31 cellular contexts compared by ENCODE assay signal in genomic region chr10:21530168-21530567, GRCh38. TPM values are rescaled to one million over a fixed set of nuclear protein-coding genes. Genes with fewer than 3 reads are reported as not detected.
DNase-seq lines count a peak whose midpoint lies in the region; ATAC-seq, FAIRE-seq and TF ChIP-seq lines count a peak whose summit lies in the region.
"Had no signal": no experiment of that assay in that cellular context is flagged by ENCODE, and none has a peak within 500 bp of the region (broad histone marks: within the 10 kb centered on the region; RNA-seq: fewer than 3 reads in every experiment).

No MANE protein-coding gene starts in this region.

- no peak for ATAC-seq in heart right ventricle
- ATAC-seq: CD8-positive, alpha-beta T cell; stimulated activated naive CD8-positive, alpha-beta T cell treated with anti-CD3 and anti-CD28 coated beads, Interleukin-15, amount 100 ng/mL, for 72 hours had no signal

- no peaks in the 10 kb centered on the region for H3K36me3 Mint-ChIP-seq in nephron (ENCODE audit: low read depth)
- H3K36me3 Mint-ChIP-seq: activated naive CD8-positive, alpha-beta T cell treated with anti-CD3 and anti-CD28 coated beads for 36 hours; mesothelial cell of epicardium had no signal

- intact Hi-C loops in left ventricle myocardium inferior (cut with micrococcal nuclease) = no loop called here
- intact Hi-C loops in heart right ventricle (cut with DNase I) = loop anchor here in 6 of 10 donors (5.0 to 10.0 kb wide), 3 partner anchors 33 to 725 kb away; no protein-coding TSS in a partner anchor

- H3K4me1 Mint-ChIP-seq in nephron = peaks cover 37% of the 10 kb centered on the region

- H3K9ac ChIP-seq in stomach smooth muscle (ENCODE audit: low read length in 2 of 2) = no peak overlapping the region

- H3K9me3 Mint-ChIP-seq in nephron = no peaks in the 10 kb centered on the region
- H3K9me3 Mint-ChIP-seq: activated CD4-positive, alpha-beta T cell treated with anti-CD3 and anti-CD28 coated beads, Interleukin-2, amount 10 ng/mL, durations not matched to agents 24 days and 14 days; activated naive CD8-positive, alpha-beta T cell treated with anti-CD3 and anti-CD28 coated beads for 36 hours; activated T-cell treated with anti-CD3 and anti-CD28 coated beads, Interleukin-2, amount 50 U/mL, for 24 hours; CD8-positive, alpha-beta T cell; mesothelial cell of epicardium; stimulated activated naive CD8-positive, alpha-beta T cell treated with anti-CD3 and anti-CD28 coated beads, Interleukin-15, amount 100 ng/mL, for 72 hours had no signal

- DNase-seq in left ventricle myocardium inferior (no peak), heart right ventricle (no peak), NCI-H2029 (lab: John Stamatoyannopoulos, UW) (no peak), activated gamma-delta T cell treated with Interleukin-2 at 50 U/mL for 16 hours (no peak), GDM1 (lab: John Stamatoyannopoulos, UW) (no peak)
- DNase-seq: ACHN; activated CD4-positive, alpha-beta T cell treated with anti-CD3 and anti-CD28 coated beads, Interleukin-2, amount 10 ng/mL, durations not matched to agents 24 days and 14 days; activated effector memory CD4-positive, alpha-beta T cell treated with anti-CD3 and anti-CD28 coated beads, Interleukin-2, amount 50 U/mL, for 16 hours; activated naive CD8-positive, alpha-beta T cell treated with anti-CD3 and anti-CD28 coated beads for 36 hours; activated T-cell treated with anti-CD3 and anti-CD28 coated beads, Interleukin-2, amount 50 U/mL, for 24 hours; anterior cingulate cortex; BE2C; CD8-positive, alpha-beta T cell; effector CD8-positive, alpha-beta T cell; kidney; naive B cell; NCI-H1436 treated with DMSO at 0.1 percent for 48 hours; NCI-H226; nucleus accumbens; Peyer's patch; SIG-M5; spleen; stimulated activated CD4-positive, alpha-beta T cell treated with anti-CD3 and anti-CD28 coated beads, Interleukin-2, amount 100 ng/mL, for 48 hours; stimulated activated naive CD8-positive, alpha-beta T cell treated with anti-CD3 and anti-CD28 coated beads, Interleukin-15, amount 100 ng/mL, for 72 hours; tibial artery had no signal

- H3K36me3 ChIP-seq in left ventricle myocardium inferior (no peaks in the 10 kb centered on the region), heart right ventricle (no peaks in the 10 kb centered on the region), stomach smooth muscle (ENCODE audit: control insufficient read depth in 2 of 2, insufficient read depth in 2 of 2, low read length in 2 of 2) (no peaks in the 10 kb centered on the region)
- H3K36me3 ChIP-seq: BE2C, Peyer's patch, spleen, tibial artery had no signal

- peaks cover 15% of the 10 kb centered on the region for H3K27me3 Mint-ChIP-seq in nephron (ENCODE audit: low read depth)

- peaks cover 42% of the 10 kb centered on the region for H3K4me1 ChIP-seq in left ventricle myocardium inferior
- peaks cover 0 to 36% (median 15%) of the 10 kb centered on the region in 9 donors for H3K4me1 ChIP-seq in heart right ventricle
- peaks cover 8% of the 10 kb centered on the region for H3K4me1 ChIP-seq in stomach smooth muscle (ENCODE audit: control insufficient read depth, insufficient read depth, low read length)
- H3K4me1 ChIP-seq: BE2C had no signal

- 98 to 99% methylated on average over 1 of the region's 1 CpG for WGBS in heart right ventricle, 2 donors

- H3K27ac Mint-ChIP-seq in nephron = peak overlapping the region in 2 of 3 experiments; percentile 29 to 53
- H3K27ac Mint-ChIP-seq: activated CD4-positive, alpha-beta T cell treated with anti-CD3 and anti-CD28 coated beads, Interleukin-2, amount 10 ng/mL, durations not matched to agents 24 days and 14 days; activated naive CD8-positive, alpha-beta T cell treated with anti-CD3 and anti-CD28 coated beads for 36 hours; activated T-cell treated with anti-CD3 and anti-CD28 coated beads, Interleukin-2, amount 50 U/mL, for 24 hours; CD8-positive, alpha-beta T cell; stimulated activated naive CD8-positive, alpha-beta T cell treated with anti-CD3 and anti-CD28 coated beads, Interleukin-15, amount 100 ng/mL, for 72 hours had no signal

- no peaks in the 10 kb centered on the region for H3K9me3 ChIP-seq in left ventricle myocardium inferior (replicated peaks)
- H3K9me3 ChIP-seq in heart right ventricle = no peaks in the 10 kb centered on the region
- H3K9me3 ChIP-seq in stomach smooth muscle (ENCODE audit: control insufficient read depth in 2 of 2, low read length in 2 of 2) = no peaks in the 10 kb centered on the region
- H3K9me3 ChIP-seq: BE2C, Peyer's patch, spleen, tibial artery had no signal

- FAIRE-seq in TTC549 (lab: Jason Lieb, UNC) = peak; percentile 69
- FAIRE-seq: GM12891 had no signal

- peak overlapping the region; percentile 99 for H3K27ac ChIP-seq in left ventricle myocardium inferior (replicated peaks)
- peak overlapping the region in 5 of 10 donors; percentile 9 to 99 (median 98) for H3K27ac ChIP-seq in heart right ventricle
- peak overlapping the region; percentile 20 for H3K27ac ChIP-seq in stomach smooth muscle (ENCODE audit: low read length)
- H3K27ac ChIP-seq: VCaP had no signal

- no peak for TF ChIP-seq CTCF in left ventricle myocardium inferior (IDR thresholded peaks at IDR 0.05; ENCODE audit: borderline replicate concordance)
- TF ChIP-seq CTCF in heart right ventricle (IDR thresholded peaks at IDR 0.05) = no peak
- TF ChIP-seq CTCF in nephron (IDR thresholded peaks at IDR 0.05; ENCODE audit: unreplicated experiment in 3 of 3) = no peak

- H3K27me3 ChIP-seq in left ventricle myocardium inferior (ENCODE audit: low read depth) = no peaks in the 10 kb centered on the region
- no peaks in the 10 kb centered on the region for H3K27me3 ChIP-seq in heart right ventricle
- H3K27me3 ChIP-seq in stomach smooth muscle (ENCODE audit: control insufficient read depth in 1 of 2, insufficient read depth in 2 of 2, low read length in 2 of 2) = no peaks in the 10 kb centered on the region
- H3K27me3 ChIP-seq: BE2C, Peyer's patch, tibial artery had no signal

- no peak overlapping the region for H3K4me3 ChIP-seq in left ventricle myocardium inferior
- H3K4me3 ChIP-seq in heart right ventricle = no peak overlapping the region
- no peak overlapping the region for H3K4me3 ChIP-seq in stomach smooth muscle (ENCODE audit: low read length in 2 of 2)
- H3K4me3 ChIP-seq: Peyer's patch, spleen, tibial artery had no signal

- no peak overlapping the region for H3K4me3 Mint-ChIP-seq in nephron
- H3K4me3 Mint-ChIP-seq: activated CD4-positive, alpha-beta T cell treated with anti-CD3 and anti-CD28 coated beads, Interleukin-2, amount 10 ng/mL, durations not matched to agents 24 days and 14 days; activated naive CD8-positive, alpha-beta T cell treated with anti-CD3 and anti-CD28 coated beads for 36 hours; activated T-cell treated with anti-CD3 and anti-CD28 coated beads, Interleukin-2, amount 50 U/mL, for 24 hours; CD8-positive, alpha-beta T cell; mesothelial cell of epicardium; stimulated activated naive CD8-positive, alpha-beta T cell treated with anti-CD3 and anti-CD28 coated beads, Interleukin-15, amount 100 ng/mL, for 72 hours had no signal

RNA-seq across cellular contexts. Expression of gene MLLT10, which starts 3.9 kb away (rescaled TPM):
- total RNA-seq in left ventricle myocardium inferior (18.7 TPM), heart right ventricle (10 to 100 TPM; 18.9 to 28.4 (median 24.6) TPM)
- 10 to 100 TPM in 1 of 2 donors, 1 to 10 TPM in 1; 8.5 to 41.1 TPM for polyA plus RNA-seq in heart right ventricle

RNA-seq across cellular contexts. Expression of gene SKIDA1, which starts 4.7 kb away (rescaled TPM):
- total RNA-seq in left ventricle myocardium inferior (2.7 TPM), heart right ventricle (1 to 10 TPM; 1.9 to 6.4 (median 3.3) TPM)
- under 1 TPM; 0.23 to 0.44 TPM for polyA plus RNA-seq in heart right ventricle
- total RNA-seq: CD8-positive, alpha-beta T cell had no signal
